In genomic region chr2:40200516-40200915, GRCh38 we compare ENCODE assay signal across 15 cellular contexts.
"Had no signal": no experiment of that assay in that cellular context is flagged by ENCODE, and none has a peak within 500 bp of the region (broad histone marks: within the 10 kb centered on the region; RNA-seq: fewer than 3 reads in every experiment).

No MANE protein-coding gene starts in this region.

- FAIRE-seq: endothelial cell of umbilical vein had no signal

- H3K4me1 Mint-ChIP-seq: activated naive CD8-positive, alpha-beta T cell treated with anti-CD3 and anti-CD28 coated beads, Interleukin-2, amount 50 U/mL, for 24 hours; nephron progenitor cell; stimulated activated naive CD8-positive, alpha-beta T cell treated with anti-CD3 and anti-CD28 coated beads, Interleukin-15, amount 100 ng/mL, for 72 hours had no signal

- DNase-seq: activated CD4-positive, alpha-beta T cell treated with anti-CD3 and anti-CD28 coated beads for 1 hour; activated CD4-positive, alpha-beta T cell treated with anti-CD3 and anti-CD28 coated beads, Interleukin-2, amount 50 U/mL, for 48 hours; activated gamma-delta T cell treated with Interleukin-2 at 50 U/mL for 16 hours; activated naive CD8-positive, alpha-beta T cell treated with anti-CD3 and anti-CD28 coated beads, Interleukin-2, amount 50 U/mL, for 24 hours; activated T-cell treated with anti-CD3 and anti-CD28 coated beads, Interleukin-2, amount 50 U/mL, for 72 hours; hypothalamus; kidney glomerular epithelial cell; nephron progenitor cell; stimulated activated CD4-positive, alpha-beta T cell treated with anti-CD3 and anti-CD28 coated beads, Interleukin-15, amount 100 ng/mL, for 24 hours; stimulated activated CD4-positive, alpha-beta T cell treated with anti-CD3 and anti-CD28 coated beads, Interleukin-4, amount 100 ng/mL, for 24 hours; stimulated activated naive CD8-positive, alpha-beta T cell treated with anti-CD3 and anti-CD28 coated beads, Interleukin-15, amount 100 ng/mL, for 72 hours; T-helper 9 cell had no signal

- H3K27ac ChIP-seq: thoracic aorta had no signal

- H3K36me3 ChIP-seq: cardiac muscle cell, thoracic aorta had no signal

- H3K9me3 Mint-ChIP-seq: nephron progenitor cell had no signal

- ATAC-seq: activated naive CD8-positive, alpha-beta T cell treated with anti-CD3 and anti-CD28 coated beads, Interleukin-2, amount 50 U/mL, for 24 hours; activated T-cell treated with anti-CD3 and anti-CD28 coated beads, Interleukin-2, amount 50 U/mL, for 72 hours; stimulated activated naive CD8-positive, alpha-beta T cell treated with anti-CD3 and anti-CD28 coated beads, Interleukin-15, amount 100 ng/mL, for 72 hours had no signal

- H3K4me3 Mint-ChIP-seq: activated naive CD8-positive, alpha-beta T cell treated with anti-CD3 and anti-CD28 coated beads, Interleukin-2, amount 50 U/mL, for 24 hours; activated T-cell treated with anti-CD3 and anti-CD28 coated beads, Interleukin-2, amount 50 U/mL, for 72 hours; nephron progenitor cell; stimulated activated naive CD8-positive, alpha-beta T cell treated with anti-CD3 and anti-CD28 coated beads, Interleukin-15, amount 100 ng/mL, for 72 hours had no signal

- H3K27me3 Mint-ChIP-seq: activated naive CD8-positive, alpha-beta T cell treated with anti-CD3 and anti-CD28 coated beads, Interleukin-2, amount 50 U/mL, for 24 hours had no signal

- H3K4me3 ChIP-seq: cardiac muscle cell, thoracic aorta had no signal

- H3K27ac Mint-ChIP-seq: activated naive CD8-positive, alpha-beta T cell treated with anti-CD3 and anti-CD28 coated beads, Interleukin-2, amount 50 U/mL, for 24 hours; activated T-cell treated with anti-CD3 and anti-CD28 coated beads, Interleukin-2, amount 50 U/mL, for 72 hours; nephron progenitor cell; stimulated activated naive CD8-positive, alpha-beta T cell treated with anti-CD3 and anti-CD28 coated beads, Interleukin-15, amount 100 ng/mL, for 72 hours had no signal

- H3K27me3 ChIP-seq: cardiac muscle cell had no signal

- H3K9me3 ChIP-seq: thoracic aorta had no signal
